ENCODE assay signal across 16 cellular contexts in the genomic region with DNA sequence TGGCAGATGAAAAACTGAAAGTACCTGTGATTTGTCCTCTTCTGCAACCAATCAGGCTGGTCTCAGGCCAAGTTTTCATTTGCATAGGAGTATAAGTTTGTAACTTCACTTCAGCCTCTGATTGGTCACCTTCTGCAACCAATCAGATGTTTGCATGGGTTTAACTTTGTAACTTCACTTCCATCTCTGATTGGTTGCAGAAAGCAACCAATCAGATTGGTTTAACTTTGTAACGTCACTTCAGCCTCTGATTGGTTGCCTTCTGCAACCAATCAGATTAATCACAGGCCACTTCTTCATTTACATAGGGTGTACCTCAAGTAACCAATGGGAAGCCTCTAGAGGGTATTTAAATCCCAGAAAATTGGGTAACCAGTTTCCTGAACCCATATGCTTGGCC. TPM values are rescaled to one million over a fixed set of nuclear protein-coding genes. Genes with fewer than 3 reads are reported as not detected.
DNase-seq lines count a peak whose midpoint lies in the region; ATAC-seq and TF ChIP-seq lines count a peak whose summit lies in the region.
"Had no signal": no experiment of that assay in that cellular context is flagged by ENCODE, and none has a peak within 500 bp of the region (broad histone marks: within the 10 kb centered on the region; RNA-seq: fewer than 3 reads in every experiment).

No MANE protein-coding gene starts in this region.

- H3F3A ChIP-seq in Loucy (ENCODE audit: low read depth) = no peaks in the 10 kb centered on the region

- CTCF ChIA-PET in activated CD4-positive, alpha-beta T cell treated with anti-CD3 and anti-CD28 coated beads for 36 hours (lab: Charles Lee) = no interaction called here
- CTCF ChIA-PET in activated CD8-positive, alpha-beta T cell treated with anti-CD3 and anti-CD28 coated beads, Interleukin-2, amount 10 ng/mL, durations not matched to agents 7 days and 5 days (lab: Charles Lee) = no interaction called here
- CTCF ChIA-PET in CD8-positive, alpha-beta T cell (lab: Charles Lee) = no interaction called here

- H3K4me3 Mint-ChIP-seq in activated CD4-positive, alpha-beta T cell treated with anti-CD3 and anti-CD28 coated beads for 36 hours = no peak overlapping the region
- no peak overlapping the region for H3K4me3 Mint-ChIP-seq in activated CD8-positive, alpha-beta T cell treated with anti-CD3 and anti-CD28 coated beads, Interleukin-2, amount 10 ng/mL, durations not matched to agents 7 days and 5 days
- no peak overlapping the region for H3K4me3 Mint-ChIP-seq in CD8-positive, alpha-beta T cell
- H3K4me3 Mint-ChIP-seq: activated CD4-positive, alpha-beta T cell treated with anti-CD3 and anti-CD28 coated beads, Interleukin-2, amount 10 ng/mL, durations not matched to agents 24 days and 14 days; memory B cell had no signal

- no peak overlapping the region for H3K9ac ChIP-seq in Loucy (ENCODE audit: low read depth, low read length, poor library complexity, severe bottlenecking)

- intact Hi-C loops in activated CD4-positive, alpha-beta T cell treated with anti-CD3 and anti-CD28 coated beads for 36 hours (cut with DNase I, micrococcal nuclease) = no loop called here
- intact Hi-C loops in CD8-positive, alpha-beta T cell (cut with DNase I, micrococcal nuclease) = no loop called here

- H3K36me3 Mint-ChIP-seq in activated CD4-positive, alpha-beta T cell treated with anti-CD3 and anti-CD28 coated beads for 36 hours (ENCODE audit: low read depth) = no peaks in the 10 kb centered on the region
- no peaks in the 10 kb centered on the region for H3K36me3 Mint-ChIP-seq in activated CD8-positive, alpha-beta T cell treated with anti-CD3 and anti-CD28 coated beads, Interleukin-2, amount 10 ng/mL, durations not matched to agents 7 days and 5 days (ENCODE audit: low read depth)
- H3K36me3 Mint-ChIP-seq in CD8-positive, alpha-beta T cell = no peaks in the 10 kb centered on the region

- peak overlapping the region; percentile 35 for H3K4me2 ChIP-seq in Loucy (ENCODE audit: low read depth, low read length, poor library complexity, severe bottlenecking)
- H3K4me2 ChIP-seq: A549 had no signal

- no peaks in the 10 kb centered on the region for H3K27me3 ChIP-seq in Loucy (ENCODE audit: insufficient read depth, low read length, poor library complexity, severe bottlenecking)
- H3K27me3 ChIP-seq in CD8-positive, alpha-beta T cell (ENCODE audit: insufficient read depth, low read length) = no peaks in the 10 kb centered on the region
- H3K27me3 ChIP-seq: cardiac muscle cell, pancreas had no signal

- no peaks in the 10 kb centered on the region for H4K20me1 ChIP-seq in Loucy (ENCODE audit: insufficient read depth, low read length, poor library complexity, severe bottlenecking)

- POLR2A ChIA-PET in activated CD4-positive, alpha-beta T cell treated with anti-CD3 and anti-CD28 coated beads for 36 hours (lab: Charles Lee) = no interaction called here
- POLR2A ChIA-PET in activated CD8-positive, alpha-beta T cell treated with anti-CD3 and anti-CD28 coated beads, Interleukin-2, amount 10 ng/mL, durations not matched to agents 7 days and 5 days (lab: Charles Lee) = no interaction called here
- POLR2A ChIA-PET in CD8-positive, alpha-beta T cell (lab: Charles Lee) = no interaction called here

- H3K27ac Mint-ChIP-seq in activated CD4-positive, alpha-beta T cell treated with anti-CD3 and anti-CD28 coated beads for 36 hours = no peak overlapping the region
- no peak overlapping the region for H3K27ac Mint-ChIP-seq in activated CD8-positive, alpha-beta T cell treated with anti-CD3 and anti-CD28 coated beads, Interleukin-2, amount 10 ng/mL, durations not matched to agents 7 days and 5 days
- no peak overlapping the region for H3K27ac Mint-ChIP-seq in CD8-positive, alpha-beta T cell
- H3K27ac Mint-ChIP-seq: memory B cell had no signal

- peak; percentile 71 for ATAC-seq in activated CD4-positive, alpha-beta T cell treated with anti-CD3 and anti-CD28 coated beads for 36 hours
- no peak for ATAC-seq in activated CD8-positive, alpha-beta T cell treated with anti-CD3 and anti-CD28 coated beads, Interleukin-2, amount 10 ng/mL, durations not matched to agents 7 days and 5 days
- no peak for ATAC-seq in CD8-positive, alpha-beta T cell
- ATAC-seq in GM21576 (IDR thresholded peaks at IDR 0.05; ENCODE audit: unreplicated experiment) = no peak
- ATAC-seq: A549, pancreas had no signal

- no peaks in the 10 kb centered on the region for H3K36me3 ChIP-seq in Loucy (ENCODE audit: insufficient read depth, low read length)
- no peaks in the 10 kb centered on the region for H3K36me3 ChIP-seq in CD8-positive, alpha-beta T cell (ENCODE audit: insufficient read depth, low read length)
- H3K36me3 ChIP-seq: cardiac muscle cell, pancreas had no signal

- peak; percentile 14 for DNase-seq in activated CD4-positive, alpha-beta T cell treated with anti-CD3 and anti-CD28 coated beads for 36 hours
- DNase-seq in activated CD4-positive, alpha-beta T cell treated with anti-CD3 and anti-CD28 coated beads, Interleukin-2, amount 50 U/mL, for 48 hours = no peak
- peak; percentile 26 for DNase-seq in activated CD8-positive, alpha-beta T cell treated with anti-CD3 and anti-CD28 coated beads, Interleukin-2, amount 10 ng/mL, durations not matched to agents 7 days and 5 days
- DNase-seq in iris pigment epithelial cell (ENCODE audit: low read depth) (peak; percentile 38), GM10266 (ENCODE audit: extremely low spot score) (no peak)
- no peak for DNase-seq in CD8-positive, alpha-beta T cell
- DNase-seq: activated CD4-positive, alpha-beta T cell treated with anti-CD3 and anti-CD28 coated beads, Interleukin-2, amount 10 ng/mL, durations not matched to agents 24 days and 14 days; activated gamma-delta T cell; NCI-H2029; pancreas had no signal

- H3K27me3 Mint-ChIP-seq in activated CD4-positive, alpha-beta T cell treated with anti-CD3 and anti-CD28 coated beads for 36 hours = no peaks in the 10 kb centered on the region
- peaks cover 3% of the 10 kb centered on the region for H3K27me3 Mint-ChIP-seq in activated CD8-positive, alpha-beta T cell treated with anti-CD3 and anti-CD28 coated beads, Interleukin-2, amount 10 ng/mL, durations not matched to agents 7 days and 5 days (ENCODE audit: low read depth)
- H3K27me3 Mint-ChIP-seq in CD8-positive, alpha-beta T cell (ENCODE audit: low read depth) = no peaks in the 10 kb centered on the region
- H3K27me3 Mint-ChIP-seq: memory B cell had no signal

- TF ChIP-seq CTCF in Loucy (conservative IDR thresholded peaks at IDR 0.05; ENCODE audit: low read length) (no peak), GM10266 (IDR thresholded peaks at IDR 0.05; ENCODE audit: control insufficient read depth, insufficient read depth, low read depth, missing control alignments) (no peak)
- no peak for TF ChIP-seq CTCF in CD8-positive, alpha-beta T cell (IDR thresholded peaks at IDR 0.05)

- no peak overlapping the region for H3K4me3 ChIP-seq in Loucy (ENCODE audit: low read length, poor library complexity, severe bottlenecking)
- H3K4me3 ChIP-seq in CD8-positive, alpha-beta T cell (ENCODE audit: low read depth, low read length) = no peak overlapping the region
- H3K4me3 ChIP-seq: A549, cardiac muscle cell, pancreas had no signal

- H3K4me1 Mint-ChIP-seq in activated CD4-positive, alpha-beta T cell treated with anti-CD3 and anti-CD28 coated beads for 36 hours = peaks cover 21% of the 10 kb centered on the region
- peaks cover 14% of the 10 kb centered on the region for H3K4me1 Mint-ChIP-seq in activated CD8-positive, alpha-beta T cell treated with anti-CD3 and anti-CD28 coated beads, Interleukin-2, amount 10 ng/mL, durations not matched to agents 7 days and 5 days (ENCODE audit: low read depth)
- H3K4me1 Mint-ChIP-seq in CD8-positive, alpha-beta T cell (ENCODE audit: low read depth) = peaks cover 17% of the 10 kb centered on the region

- no peaks in the 10 kb centered on the region for H3K9me3 ChIP-seq in Loucy (ENCODE audit: insufficient read depth, low read depth, low read length)
- H3K9me3 ChIP-seq in CD8-positive, alpha-beta T cell (ENCODE audit: low read length) = no peaks in the 10 kb centered on the region
- H3K9me3 ChIP-seq: A549, pancreas had no signal

- H3K9me3 Mint-ChIP-seq in activated CD4-positive, alpha-beta T cell treated with anti-CD3 and anti-CD28 coated beads for 36 hours (ENCODE audit: low read depth) = no peaks in the 10 kb centered on the region
- no peaks in the 10 kb centered on the region for H3K9me3 Mint-ChIP-seq in activated CD8-positive, alpha-beta T cell treated with anti-CD3 and anti-CD28 coated beads, Interleukin-2, amount 10 ng/mL, durations not matched to agents 7 days and 5 days (ENCODE audit: insufficient read depth)
- no peaks in the 10 kb centered on the region for H3K9me3 Mint-ChIP-seq in CD8-positive, alpha-beta T cell
- H3K9me3 Mint-ChIP-seq: activated CD4-positive, alpha-beta T cell treated with anti-CD3 and anti-CD28 coated beads, Interleukin-2, amount 10 ng/mL, durations not matched to agents 24 days and 14 days had no signal

- no peak overlapping the region; the same call in 1 of the 2 replicates for H2AFZ ChIP-seq in Loucy (ENCODE audit: low read length)

- no peak overlapping the region for H3K27ac ChIP-seq in CD8-positive, alpha-beta T cell (ENCODE audit: low read depth, low read length)
- H3K27ac ChIP-seq: A549, cardiac muscle cell, epithelial cell of prostate, pancreas had no signal

- no peaks in the 10 kb centered on the region for H3K79me2 ChIP-seq in Loucy (ENCODE audit: insufficient read depth, low read length)

- H3K9me2 ChIP-seq in Loucy (replicated peaks; ENCODE audit: low read depth, low read length) = no peaks in the 10 kb centered on the region

- H3K4me1 ChIP-seq in Loucy (ENCODE audit: insufficient read depth, low read length, poor library complexity, severe bottlenecking) = peaks cover 18% of the 10 kb centered on the region
- no peaks in the 10 kb centered on the region for H3K4me1 ChIP-seq in CD8-positive, alpha-beta T cell (ENCODE audit: insufficient read depth, low read length)
- H3K4me1 ChIP-seq: pancreas had no signal

RNA-seq across cellular contexts. Expression of gene TUT4, which starts 18.9 kb away (rescaled TPM):
- total RNA-seq in activated CD4-positive, alpha-beta T cell treated with anti-CD3 and anti-CD28 coated beads for 36 hours = 10 to 100 TPM; 61.6 to 71.7 TPM
- total RNA-seq in activated CD8-positive, alpha-beta T cell treated with anti-CD3 and anti-CD28 coated beads, Interleukin-2, amount 10 ng/mL, durations not matched to agents 7 days and 5 days = 10 to 100 TPM; 58.5 to 65.9 TPM
- total RNA-seq in CD8-positive, alpha-beta T cell = 100 to 1,000 TPM; 133 to 134 TPM

RNA-seq across cellular contexts. Expression of gene GPX7, which starts 30.4 kb away (rescaled TPM):
- total RNA-seq in activated CD4-positive, alpha-beta T cell treated with anti-CD3 and anti-CD28 coated beads for 36 hours = 10 to 100 TPM; 19.0 to 23.1 TPM
- 10 to 100 TPM; 10.0 to 10.4 TPM for total RNA-seq in activated CD8-positive, alpha-beta T cell treated with anti-CD3 and anti-CD28 coated beads, Interleukin-2, amount 10 ng/mL, durations not matched to agents 7 days and 5 days
- total RNA-seq in CD8-positive, alpha-beta T cell = 10 to 100 TPM; 10.7 to 11.1 TPM

Comparison
In these comparisons a context has a peak if more than half of its experiments do, and no peak if none do; other contexts are left out.
1. DNase-seq: peak in activated CD4-positive, alpha-beta T cell treated with anti-CD3 and anti-CD28 coated beads for 36 hours (single experiment), activated CD8-positive, alpha-beta T cell treated with anti-CD3 and anti-CD28 coated beads, Interleukin-2, amount 10 ng/mL, durations not matched to agents 7 days and 5 days (single experiment) and iris pigment epithelial cell (single experiment); none in activated CD4-positive, alpha-beta T cell treated with anti-CD3 and anti-CD28 coated beads, Interleukin-2, amount 50 U/mL, for 48 hours (0 of 2), CD8-positive, alpha-beta T cell (0 of 7) and GM10266 (single experiment).